ENCODE assay signal across 12 cellular contexts in the genomic region with DNA sequence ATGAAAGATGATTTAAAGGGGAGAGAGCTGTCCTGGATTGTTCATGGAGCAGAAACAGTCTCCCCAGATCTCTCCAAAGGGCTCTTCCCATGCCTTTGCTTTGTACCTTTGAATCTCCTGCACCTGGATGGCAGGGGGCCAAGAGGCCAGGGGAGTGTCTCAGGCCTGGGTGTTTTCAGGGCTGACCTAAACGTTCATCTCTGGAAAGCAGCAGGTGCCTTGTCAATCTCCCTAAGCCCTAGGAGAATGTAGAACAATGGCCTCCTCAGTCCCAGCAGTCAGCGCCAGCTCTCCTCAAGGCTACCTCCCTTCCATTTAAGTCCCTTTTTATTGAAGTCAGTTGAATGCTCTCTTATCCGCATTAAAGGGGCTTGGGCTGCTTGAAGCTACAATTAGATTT. TPM values are rescaled to one million over a fixed set of nuclear protein-coding genes. Genes with fewer than 3 reads are reported as not detected.
DNase-seq lines count a peak whose midpoint lies in the region; ATAC-seq lines count a peak whose summit lies in the region.
"Had no signal": no experiment of that assay in that cellular context is flagged by ENCODE, and none has a peak within 500 bp of the region (broad histone marks: within the 10 kb centered on the region; RNA-seq: fewer than 3 reads in every experiment).

No MANE protein-coding gene starts in this region.

- no peaks in the 10 kb centered on the region for H3K36me3 Mint-ChIP-seq in activated T-helper 1 cell treated with anti-CD3 and anti-CD28 coated beads, Interleukin-12 subunit alpha, Interleukin-12 subunit beta, Interleukin-2, Interleukin-4 antibody, amounts not matched to agents 30 ng/mL and 10 ng/mL and 1 ng/mL, durations not matched to agents 14 hours and 24 hours and 36 hours (ENCODE audit: low read depth)
- H3K36me3 Mint-ChIP-seq: IgD-negative memory B cell had no signal

- DNase-seq in LoVo (ENCODE audit: low spot score) (peak; percentile 13), head of caudate nucleus (no peak), GM19240 (ENCODE audit: insufficient read length, low spot score) (no peak), kidney tubule cell (ENCODE audit: low spot score) (no peak)
- no peak for DNase-seq in activated T-helper 1 cell treated with anti-CD3 and anti-CD28 coated beads, Interleukin-12 subunit alpha, Interleukin-12 subunit beta, Interleukin-2, Interleukin-4 antibody, amounts not matched to agents 30 ng/mL and 10 ng/mL and 1 ng/mL, durations not matched to agents 14 hours and 24 hours and 36 hours (ENCODE audit: low spot score)
- DNase-seq in activated T-cell treated with anti-CD3 and anti-CD28 coated beads, Interleukin-2, amount 50 U/mL, for 48 hours, result no peak
- DNase-seq: activated CD8-positive, alpha-beta memory T cell treated with anti-CD3 and anti-CD28 coated beads, Interleukin-2, amount 50 U/mL, for 4 hours; T-helper 17 cell had no signal

- intact Hi-C loops in activated T-helper 1 cell treated with anti-CD3 and anti-CD28 coated beads, Interleukin-12 subunit alpha, Interleukin-12 subunit beta, Interleukin-2, Interleukin-4 antibody, amounts not matched to agents 30 ng/mL and 10 ng/mL and 1 ng/mL, durations not matched to agents 14 hours and 24 hours and 36 hours (cut with micrococcal nuclease), result no loop called here
- intact Hi-C loops in head of caudate nucleus (cut with DNase I), result no loop called here

- H3K27ac ChIP-seq in mucosa of rectum (ENCODE audit: low read depth in 2 of 2, low read length in 2 of 2), result peak overlapping the region; percentile 77 to 79
- H3K27ac ChIP-seq: suprapubic skin had no signal

- H3K9me3 Mint-ChIP-seq in activated T-helper 1 cell treated with anti-CD3 and anti-CD28 coated beads, Interleukin-12 subunit alpha, Interleukin-12 subunit beta, Interleukin-2, Interleukin-4 antibody, amounts not matched to agents 30 ng/mL and 10 ng/mL and 1 ng/mL, durations not matched to agents 14 hours and 24 hours and 36 hours, result no peaks in the 10 kb centered on the region
- H3K9me3 Mint-ChIP-seq: IgD-negative memory B cell had no signal

- no peaks in the 10 kb centered on the region for H3K27me3 ChIP-seq in mucosa of rectum (ENCODE audit: control insufficient read depth in 2 of 2, insufficient read depth in 2 of 2, low read length in 2 of 2)
- H3K27me3 ChIP-seq: suprapubic skin had no signal

- no peaks in the 10 kb centered on the region for H3K9me3 ChIP-seq in mucosa of rectum (ENCODE audit: control insufficient read depth in 2 of 2, low read length in 2 of 2)
- H3K9me3 ChIP-seq: suprapubic skin had no signal

- H3K4me1 Mint-ChIP-seq in activated T-helper 1 cell treated with anti-CD3 and anti-CD28 coated beads, Interleukin-12 subunit alpha, Interleukin-12 subunit beta, Interleukin-2, Interleukin-4 antibody, amounts not matched to agents 30 ng/mL and 10 ng/mL and 1 ng/mL, durations not matched to agents 14 hours and 24 hours and 36 hours (ENCODE audit: low read depth), result peaks cover 36% of the 10 kb centered on the region
- H3K4me1 Mint-ChIP-seq: T-helper 17 cell had no signal

- H3K9ac ChIP-seq in mucosa of rectum (ENCODE audit: low read depth in 1 of 2, low read length in 2 of 2), result peak overlapping the region; percentile 47 to 50

- H3K27ac Mint-ChIP-seq in activated T-helper 1 cell treated with anti-CD3 and anti-CD28 coated beads, Interleukin-12 subunit alpha, Interleukin-12 subunit beta, Interleukin-2, Interleukin-4 antibody, amounts not matched to agents 30 ng/mL and 10 ng/mL and 1 ng/mL, durations not matched to agents 14 hours and 24 hours and 36 hours, result peak overlapping the region; percentile 30
- H3K27ac Mint-ChIP-seq: IgD-negative memory B cell, T-helper 17 cell had no signal

- ATAC-seq in GM18909 (IDR thresholded peaks at IDR 0.05; ENCODE audit: poor library complexity, unreplicated experiment), result peak; percentile 15
- ATAC-seq: T-helper 17 cell had no signal

- no peaks in the 10 kb centered on the region for H3K36me3 ChIP-seq in mucosa of rectum (ENCODE audit: control insufficient read depth in 2 of 2, insufficient read depth in 2 of 2, low read length in 2 of 2)
- H3K36me3 ChIP-seq: suprapubic skin had no signal

- H3K27me3 Mint-ChIP-seq in activated T-helper 1 cell treated with anti-CD3 and anti-CD28 coated beads, Interleukin-12 subunit alpha, Interleukin-12 subunit beta, Interleukin-2, Interleukin-4 antibody, amounts not matched to agents 30 ng/mL and 10 ng/mL and 1 ng/mL, durations not matched to agents 14 hours and 24 hours and 36 hours (ENCODE audit: insufficient read depth), result no peaks in the 10 kb centered on the region
- H3K27me3 Mint-ChIP-seq: T-helper 17 cell had no signal

- peak overlapping the region; percentile 26 to 47 for H3K4me3 ChIP-seq in mucosa of rectum (ENCODE audit: low read length in 2 of 2)
- H3K4me3 ChIP-seq: suprapubic skin had no signal

- peaks cover 14 to 31% of the 10 kb centered on the region in 2 donors for H3K4me1 ChIP-seq in mucosa of rectum (ENCODE audit: control insufficient read depth in 2 of 2, insufficient read depth in 2 of 2, low read length in 2 of 2)

- H3K4me3 Mint-ChIP-seq in activated T-helper 1 cell treated with anti-CD3 and anti-CD28 coated beads, Interleukin-12 subunit alpha, Interleukin-12 subunit beta, Interleukin-2, Interleukin-4 antibody, amounts not matched to agents 30 ng/mL and 10 ng/mL and 1 ng/mL, durations not matched to agents 14 hours and 24 hours and 36 hours, result no peak overlapping the region
- H3K4me3 Mint-ChIP-seq: IgD-negative memory B cell, T-helper 17 cell had no signal

RNA-seq across cellular contexts. Expression of a gene that starts 31.2 kb away (rescaled TPM):
- total RNA-seq in activated T-helper 1 cell treated with anti-CD3 and anti-CD28 coated beads, Interleukin-12 subunit alpha, Interleukin-12 subunit beta, Interleukin-2, Interleukin-4 antibody, amounts not matched to agents 30 ng/mL and 10 ng/mL and 1 ng/mL, durations not matched to agents 14 hours and 24 hours and 36 hours, result 0.23 and 0.66 TPM in 2 replicates
